26 cellular contexts compared by ENCODE assay signal in genomic region chr11:131246156-131246555, GRCh38.
"Had no signal": no experiment of that assay in that cellular context is flagged by ENCODE, and none has a peak within 500 bp of the region (broad histone marks: within the 10 kb centered on the region; RNA-seq: fewer than 3 reads in every experiment).

No MANE protein-coding gene starts in this region.

- H3K9me3 ChIP-seq: body of pancreas, colonic mucosa, gastrocnemius medialis, left ventricle myocardium inferior, mucosa of descending colon, neutrophil, ovary, uterus had no signal

- H3K36me3 ChIP-seq: colonic mucosa, gastrocnemius medialis, left ventricle myocardium inferior, neutrophil, ovary, uterus had no signal

- H3K9me3 Mint-ChIP-seq: natural killer cell treated with Interleukin-12 subunit alpha and Interleukin-12 subunit beta and Interleukin-15 and Interleukin-18, amount 100 ng/mL, for 72 hours; type B pancreatic cell had no signal

- H3K27me3 ChIP-seq: body of pancreas, colonic mucosa, ovary, uterus had no signal

- H3K4me3 Mint-ChIP-seq: activated naive CD8-positive, alpha-beta T cell; natural killer cell treated with Interleukin-12 subunit alpha and Interleukin-12 subunit beta and Interleukin-15 and Interleukin-18, amount 100 ng/mL, for 72 hours; type B pancreatic cell had no signal

- H3K27ac ChIP-seq: body of pancreas, colonic mucosa, gastrocnemius medialis, left ventricle myocardium inferior, neutrophil, ovary, skin epidermis, uterus had no signal

- H3K4me1 ChIP-seq: body of pancreas, colonic mucosa, gastrocnemius medialis, left ventricle myocardium inferior, uterus had no signal

- H3K36me3 Mint-ChIP-seq: activated naive CD8-positive, alpha-beta T cell; natural killer cell treated with Interleukin-12 subunit alpha and Interleukin-12 subunit beta and Interleukin-15 and Interleukin-18, amount 100 ng/mL, for 72 hours; type B pancreatic cell had no signal

- ATAC-seq: activated CD4-positive, CD25-positive, alpha-beta regulatory T cell treated with anti-CD3 and anti-CD28 coated beads, Interleukin-2, amount 50 U/mL, for 24 hours; body of pancreas; gastrocnemius medialis; natural killer cell treated with Interleukin-12 subunit alpha and Interleukin-12 subunit beta and Interleukin-15 and Interleukin-18, amount 100 ng/mL, for 72 hours; sciatic nerve; stimulated activated naive CD8-positive, alpha-beta T cell treated with anti-CD3 and anti-CD28 coated beads, Interleukin-15, Interleukin-2, amounts not matched to agents 100 U/mL and 50 U/mL, for 24 hours had no signal

- H3K27ac Mint-ChIP-seq: activated naive CD8-positive, alpha-beta T cell; natural killer cell treated with Interleukin-12 subunit alpha and Interleukin-12 subunit beta and Interleukin-15 and Interleukin-18, amount 100 ng/mL, for 72 hours; progenitor cell of endocrine pancreas; type B pancreatic cell had no signal

- H3K4me3 ChIP-seq: body of pancreas, colonic mucosa, gastrocnemius medialis, left ventricle myocardium inferior, lung, mucosa of descending colon, ovary, skin epidermis, uterus had no signal

- DNase-seq: activated CD4-positive, alpha-beta T cell treated with anti-CD3 and anti-CD28 coated beads, Interleukin-2, amount 50 U/mL, for 48 hours; activated CD8-positive, alpha-beta memory T cell treated with anti-CD3 and anti-CD28 coated beads for 24 hours; activated effector memory CD4-positive, alpha-beta T cell treated with Interleukin-2 at 50 U/mL for 16 hours; activated naive CD4-positive, alpha-beta T cell treated with Interleukin-2 at 50 U/mL for 16 hours; cerebellar nuclear complex; effector CD8-positive, alpha-beta T cell; gastrocnemius medialis; ovary; stimulated activated CD4-positive, alpha-beta T cell treated with anti-CD3 and anti-CD28 coated beads, Interleukin-12 subunit alpha, Interleukin-12 subunit beta, amount 100 ng/mL, for 4 hours; stimulated activated CD4-positive, alpha-beta T cell treated with anti-CD3 and anti-CD28 coated beads, Interleukin-4, amount 100 ng/mL, for 1 hour; T-helper 9 cell; uterus had no signal
